ENCODE assay signal across 1 cellular context in genomic region chr5:146426853-146427618, GRCh38.
TF ChIP-seq lines count a peak whose summit lies in the region.

No MANE protein-coding gene starts in this region.

TF ChIP-seq in Ishikawa, 13 proteins besides CTCF, POLR2A, EP300 and RAD21:
- TF ChIP-seq NFIC (IDR thresholded peaks at IDR 0.05) (no peak), MAX (IDR thresholded peaks at IDR 0.05) (no peak), ZBTB7A (IDR thresholded peaks at IDR 0.05; ENCODE audit: low read depth) (no peak)
